In the genomic region with DNA sequence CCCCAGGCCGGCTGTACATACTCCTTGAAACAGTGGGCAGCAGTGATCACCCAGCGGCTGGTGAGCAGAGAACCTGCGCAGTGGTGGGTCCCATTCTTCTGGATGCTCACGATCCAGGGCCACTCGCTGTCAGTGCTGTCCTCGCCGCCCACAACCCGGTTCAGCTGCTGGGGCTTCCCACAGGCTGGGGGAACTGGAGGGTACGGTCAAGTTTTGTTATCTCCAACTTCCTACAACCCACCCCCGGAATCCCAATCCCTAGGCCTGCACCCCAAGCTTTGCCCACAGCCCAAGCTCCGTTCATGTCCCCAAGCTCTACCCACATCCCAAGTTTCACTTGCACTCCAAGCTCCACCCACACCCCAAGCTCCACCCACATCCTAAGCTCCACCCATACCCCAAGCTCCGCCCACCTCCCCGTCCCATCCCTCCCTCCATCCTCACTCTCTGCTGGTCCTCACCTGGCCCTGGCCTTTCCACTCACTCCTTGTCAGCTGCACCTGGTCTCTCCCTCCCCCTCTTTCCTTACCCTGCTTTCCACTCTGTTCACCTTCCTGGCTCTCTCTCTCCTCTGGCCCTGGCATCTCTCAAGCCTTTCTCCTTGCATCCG, we compare ENCODE assay signal across 9 cellular contexts. TPM values are rescaled to one million over a fixed set of nuclear protein-coding genes. Genes with fewer than 3 reads are reported as not detected.
A peak's percentile ranks its signal among the peaks of the same experiment; 100 is the strongest.
DNase-seq lines count a peak whose midpoint lies in the region; FAIRE-seq and TF ChIP-seq lines count a peak whose summit lies in the region.
"Had no signal": no experiment of that assay in that cellular context is flagged by ENCODE, and none has a peak within 500 bp of the region (broad histone marks: within the 10 kb centered on the region; RNA-seq: fewer than 3 reads in every experiment).

No MANE protein-coding gene starts in this region.

- H3K4me3 ChIP-seq in BE2C (ENCODE audit: low read depth, low read length) (no peak overlapping the region), keratinocyte (ENCODE audit: control insufficient read depth in 2 of 3, extremely low read depth in 1 of 3, insufficient read depth in 2 of 3, low read depth in 1 of 3, low read length in 3 of 3) (no peak overlapping the region)

- no peaks in the 10 kb centered on the region for H3K79me2 ChIP-seq in keratinocyte (ENCODE audit: control insufficient read depth, insufficient read depth, low read length)

- H3K9me3 ChIP-seq in BE2C: no peaks in the 10 kb centered on the region
- H3K9me3 ChIP-seq in keratinocyte (ENCODE audit: control insufficient read depth, low read depth, low read length): no peaks in the 10 kb centered on the region

- H3K27me3 ChIP-seq in BE2C: peaks cover 41% of the 10 kb centered on the region
- no peaks in the 10 kb centered on the region for H3K27me3 ChIP-seq in keratinocyte (ENCODE audit: control insufficient read depth, extremely low read depth, insufficient read depth, low read length)

- H3K27ac ChIP-seq in RWPE1 (peak overlapping the region; percentile 62), keratinocyte (ENCODE audit: control insufficient read depth, insufficient read depth, low read length) (no peak overlapping the region)

- dilution Hi-C loops in keratinocyte (cut with MboI; ENCODE audit: extremely low pct_ligation_motif_present, low sequenced_read_pairs): no loop called here

- no peaks in the 10 kb centered on the region for H3K4me1 ChIP-seq in BE2C
- H3K4me1 ChIP-seq in keratinocyte (ENCODE audit: control insufficient read depth, extremely low read depth, insufficient read depth, low read length): peaks cover 20% of the 10 kb centered on the region

- POLR2A ChIA-PET in RWPE1 (lab: Yijun Ruan, JAX; ENCODE audit: low non-redundant PET): no interaction called here

- H3K36me3 ChIP-seq in BE2C (no peaks in the 10 kb centered on the region), keratinocyte (ENCODE audit: control insufficient read depth in 2 of 2, extremely low read depth in 1 of 2, insufficient read depth in 2 of 2, low read length in 2 of 2) (peaks cover 0 to 3% of the 10 kb centered on the region in 2 experiments)

- H3K4me2 ChIP-seq in keratinocyte (ENCODE audit: control insufficient read depth, extremely low read depth, insufficient read depth, low read depth, low read length): no peak overlapping the region

- TF ChIP-seq CTCF in BE2C (IDR thresholded peaks at IDR 0.05; ENCODE audit: low read depth, low read length) (no peak), RWPE1 (conservative IDR thresholded peaks at IDR 0.05; ENCODE audit: low read depth) (no peak), keratinocyte (optimal IDR thresholded peaks at IDR 0.05 in 1 of 3, IDR thresholded peaks at IDR 0.05 in 1 of 3, conservative IDR thresholded peaks at IDR 0.05 in 1 of 3; ENCODE audit: extremely low read depth in 1 of 3, insufficient read depth in 2 of 3, low read length in 3 of 3) (no peak)

- peak; percentile 48 for FAIRE-seq in keratinocyte (lab: Jason Lieb, UNC)
- FAIRE-seq: endometrium had no signal

- no peaks in the 10 kb centered on the region for H3K9me1 ChIP-seq in keratinocyte (ENCODE audit: control insufficient read depth, extremely low read depth, insufficient read depth, low read length)

- DNase-seq in BE2C (peak; percentile 51), COLO829 (ENCODE audit: low spot score) (peak; percentile 51), RWPE1 (ENCODE audit: low spot score) (peak; percentile 64), keratinocyte (ENCODE audit: low read depth, low spot score) (no peak), NCI-H128 (lab: John Stamatoyannopoulos, UW; ENCODE audit: unreplicated experiment) (no peak), NCI-H2029 (lab: John Stamatoyannopoulos, UW) (no peak), cortex of kidney (lab: John Stamatoyannopoulos, UW) (no peak)
- DNase-seq: NCI-H1092 treated with DMSO at 0.1 percent for 48 hours had no signal

- CTCF ChIA-PET in RWPE1 (lab: Yijun Ruan, JAX): interaction anchor here (0.6 to 1.6 kb wide), 3 partner anchors 14 to 26 kb away, joined by 3 to 4 read pairs (median 3); no protein-coding TSS in a partner anchor

- no peak overlapping the region for H3K9ac ChIP-seq in keratinocyte (ENCODE audit: control insufficient read depth, extremely low read depth, insufficient read depth, low read length)

- H4K20me1 ChIP-seq in keratinocyte (ENCODE audit: control insufficient read depth, extremely low read depth, insufficient read depth, low read length): no peaks in the 10 kb centered on the region

- no peak overlapping the region for H2AFZ ChIP-seq in keratinocyte (ENCODE audit: control insufficient read depth, low read length)

RNA-seq across cellular contexts. Expression of a gene that starts 1.8 kb away (rescaled TPM):
- polyA plus RNA-seq in BE2C (2012; ENCODE audit: insufficient read depth, insufficient read length, low read depth): not detected
- polyA plus RNA-seq in keratinocyte: 2.2 to 3.7 TPM (median 3.5 TPM) in 3 replicates
- polyA plus RNA-seq in keratinocyte (2011; ENCODE audit: low read depth): 3.5 TPM
- polyA plus RNA-seq in keratinocyte (2011; cell fraction: cytosol; rRNA removed): 1.3 and 1.4 TPM in 2 replicates
- polyA plus RNA-seq in keratinocyte (2011; cell fraction: nucleus; rRNA removed): 9.6 and 13.1 TPM in 2 replicates
- polyA plus RNA-seq in keratinocyte (2012; ENCODE audit: low replicate concordance): 4.2 and 18.5 TPM in 2 replicates
- 0.80 to 2.3 TPM (median 2.1 TPM) in 3 replicates for polyA minus RNA-seq in keratinocyte
- not detected for polyA minus RNA-seq in keratinocyte (2011; cell fraction: cytosol; rRNA and poly(A)+ RNA removed)
- polyA minus RNA-seq in keratinocyte (2011; cell fraction: nucleus; rRNA and poly(A)+ RNA removed): 5.1 and 5.9 TPM in 2 replicates

RNA-seq across cellular contexts. Expression of a gene that starts 26.1 kb away (rescaled TPM):
- 0.63 TPM for polyA plus RNA-seq in BE2C (2012; ENCODE audit: insufficient read depth, insufficient read length, low read depth)
- polyA plus RNA-seq in keratinocyte: 1.7 to 2.6 TPM (median 2.1 TPM) in 3 replicates
- polyA plus RNA-seq in keratinocyte (2011; ENCODE audit: low read depth): not detected
- 1.9 and 2.8 TPM in 2 replicates for polyA plus RNA-seq in keratinocyte (2011; cell fraction: cytosol; rRNA removed)
- polyA plus RNA-seq in keratinocyte (2011; cell fraction: nucleus; rRNA removed): 1.2 and 1.5 TPM in 2 replicates
- polyA plus RNA-seq in keratinocyte (2012; ENCODE audit: low replicate concordance): 1.8 and 3.4 TPM in 2 replicates
- 0.96 to 1.6 TPM in 2 of 3 replicates, not detected in the other for polyA minus RNA-seq in keratinocyte
- 3.5 TPM for polyA minus RNA-seq in keratinocyte (2011; cell fraction: cytosol; rRNA and poly(A)+ RNA removed)
- 0.74 and 1.5 TPM in 2 replicates for polyA minus RNA-seq in keratinocyte (2011; cell fraction: nucleus; rRNA and poly(A)+ RNA removed)

RNA-seq across cellular contexts. Expression of a gene that starts 26.8 kb away (rescaled TPM):
- 79.1 TPM for polyA plus RNA-seq in BE2C (2012; ENCODE audit: insufficient read depth, insufficient read length, low read depth)
- 10.1 to 20.7 TPM (median 13.6 TPM) in 3 replicates for polyA plus RNA-seq in keratinocyte
- polyA plus RNA-seq in keratinocyte (2011; ENCODE audit: low read depth): 1.7 TPM
- 10.2 and 31.3 TPM in 2 replicates for polyA plus RNA-seq in keratinocyte (2011; cell fraction: cytosol; rRNA removed)
- 8.5 and 12.8 TPM in 2 replicates for polyA plus RNA-seq in keratinocyte (2011; cell fraction: nucleus; rRNA removed)
- 11.4 and 22.6 TPM in 2 replicates for polyA plus RNA-seq in keratinocyte (2012; ENCODE audit: low replicate concordance)
- 2.9 to 3.4 TPM (median 3.1 TPM) in 3 replicates for polyA minus RNA-seq in keratinocyte
- 23.4 TPM for polyA minus RNA-seq in keratinocyte (2011; cell fraction: cytosol; rRNA and poly(A)+ RNA removed)
- 4.5 and 5.5 TPM in 2 replicates for polyA minus RNA-seq in keratinocyte (2011; cell fraction: nucleus; rRNA and poly(A)+ RNA removed)

RNA-seq across cellular contexts. Expression of a gene that starts 39.1 kb away (rescaled TPM):
- not detected for polyA plus RNA-seq in BE2C (2012; ENCODE audit: insufficient read depth, insufficient read length, low read depth)
- polyA plus RNA-seq in keratinocyte: 0.52 to 1.0 TPM (median 0.99 TPM) in 3 replicates
- not detected for polyA plus RNA-seq in keratinocyte (2011; ENCODE audit: low read depth)
- 0.84 and 1.3 TPM in 2 replicates for polyA plus RNA-seq in keratinocyte (2011; cell fraction: cytosol; rRNA removed)
- polyA plus RNA-seq in keratinocyte (2011; cell fraction: nucleus; rRNA removed): 2.1 and 3.0 TPM in 2 replicates
- polyA plus RNA-seq in keratinocyte (2012; ENCODE audit: low replicate concordance): 0.66 and 1.7 TPM in 2 replicates
- polyA minus RNA-seq in keratinocyte: 1.5 to 3.2 TPM in 2 of 3 replicates, not detected in the other
- 4.6 TPM for polyA minus RNA-seq in keratinocyte (2011; cell fraction: cytosol; rRNA and poly(A)+ RNA removed)
- polyA minus RNA-seq in keratinocyte (2011; cell fraction: nucleus; rRNA and poly(A)+ RNA removed): 1.3 and 1.7 TPM in 2 replicates

RNA-seq across cellular contexts. Expression of a gene that starts 55.6 kb away (rescaled TPM):
- 30.6 TPM for polyA plus RNA-seq in BE2C (2012; ENCODE audit: insufficient read depth, insufficient read length, low read depth)
- polyA plus RNA-seq in keratinocyte: 16.2 to 21.7 TPM (median 20.2 TPM) in 3 replicates
- 6.3 TPM for polyA plus RNA-seq in keratinocyte (2011; ENCODE audit: low read depth)
- 13.4 and 25.0 TPM in 2 replicates for polyA plus RNA-seq in keratinocyte (2011; cell fraction: cytosol; rRNA removed)
- polyA plus RNA-seq in keratinocyte (2011; cell fraction: nucleus; rRNA removed): 50.5 and 68.5 TPM in 2 replicates
- polyA plus RNA-seq in keratinocyte (2012; ENCODE audit: low replicate concordance): 26.3 and 27.0 TPM in 2 replicates
- polyA minus RNA-seq in keratinocyte: 12.1 to 32.5 TPM (median 17.2 TPM) in 3 replicates
- polyA minus RNA-seq in keratinocyte (2011; cell fraction: cytosol; rRNA and poly(A)+ RNA removed): 50.5 TPM
- polyA minus RNA-seq in keratinocyte (2011; cell fraction: nucleus; rRNA and poly(A)+ RNA removed): 27.9 and 30.1 TPM in 2 replicates

Comparison
In these comparisons a context has a peak if more than half of its experiments do, and no peak if none do; other contexts are left out.
1. DNase-seq: peak in BE2C (single experiment), COLO829 (single experiment) and RWPE1 (single experiment); none in keratinocyte (single experiment), NCI-H128 (single experiment), NCI-H2029 (single experiment) and cortex of kidney (single experiment).